Comparison of ENCODE assay signal across 14 cellular contexts in genomic region chr4:82463221-82463620, GRCh38. TPM values are rescaled to one million over a fixed set of nuclear protein-coding genes. Genes with fewer than 3 reads are reported as not detected.
DNase-seq lines count a peak whose midpoint lies in the region; ATAC-seq and TF ChIP-seq lines count a peak whose summit lies in the region.
"Had no signal": no experiment of that assay in that cellular context is flagged by ENCODE, and none has a peak within 500 bp of the region (broad histone marks: within the 10 kb centered on the region; RNA-seq: fewer than 3 reads in every experiment).

No MANE protein-coding gene starts in this region.

- no peak overlapping the region for H3K23ac ChIP-seq in mesendoderm (ENCODE audit: low read length)

- no peak overlapping the region for H3K4me2 ChIP-seq in mesendoderm (ENCODE audit: low read length)

- no peaks in the 10 kb centered on the region for H3K4me1 Mint-ChIP-seq in Calu3 (ENCODE audit: low read depth, unreplicated experiment)
- peaks cover 5% of the 10 kb centered on the region for H3K4me1 Mint-ChIP-seq in activated T-helper 17 cell treated with anti-CD3 and anti-CD28 coated beads, Interleukin-2, amount 50 U/mL, for 72 hours
- H3K4me1 Mint-ChIP-seq in activated CD4-positive, alpha-beta memory T cell treated with anti-CD3 and anti-CD28 coated beads, Interleukin-2, amount 10 ng/mL, durations not matched to agents 7 days and 5 days: no peaks in the 10 kb centered on the region
- H3K4me1 Mint-ChIP-seq: CD8-positive, alpha-beta memory T cell had no signal

- no peaks in the 10 kb centered on the region for H3K79me1 ChIP-seq in mesendoderm (ENCODE audit: low read length)

- H3K4me1 ChIP-seq in mesendoderm (ENCODE audit: control insufficient read depth, low read depth, low read length) (no peaks in the 10 kb centered on the region), uterus (no peaks in the 10 kb centered on the region)

- no peak overlapping the region for H3K9ac ChIP-seq in mesendoderm (ENCODE audit: low read length)

- peaks cover 7% of the 10 kb centered on the region for H3K36me3 Mint-ChIP-seq in Calu3 (ENCODE audit: insufficient read depth, unreplicated experiment)
- H3K36me3 Mint-ChIP-seq in activated T-helper 17 cell treated with anti-CD3 and anti-CD28 coated beads, Interleukin-2, amount 50 U/mL, for 72 hours (ENCODE audit: low read depth): peaks cover 77% of the 10 kb centered on the region
- peaks cover 48% of the 10 kb centered on the region for H3K36me3 Mint-ChIP-seq in activated CD4-positive, alpha-beta memory T cell treated with anti-CD3 and anti-CD28 coated beads, Interleukin-2, amount 10 ng/mL, durations not matched to agents 7 days and 5 days (ENCODE audit: low read depth)

- H4K8ac ChIP-seq in mesendoderm (ENCODE audit: low read depth, low read length): no peak overlapping the region

- H3K9me3 Mint-ChIP-seq in Calu3 (ENCODE audit: low read depth, unreplicated experiment): no peaks in the 10 kb centered on the region
- no peaks in the 10 kb centered on the region for H3K9me3 Mint-ChIP-seq in activated T-helper 17 cell treated with anti-CD3 and anti-CD28 coated beads, Interleukin-2, amount 50 U/mL, for 72 hours
- no peaks in the 10 kb centered on the region for H3K9me3 Mint-ChIP-seq in activated CD4-positive, alpha-beta memory T cell treated with anti-CD3 and anti-CD28 coated beads, Interleukin-2, amount 10 ng/mL, durations not matched to agents 7 days and 5 days
- H3K9me3 Mint-ChIP-seq: CD8-positive, alpha-beta memory T cell had no signal

- POLR2A ChIA-PET in activated CD4-positive, alpha-beta memory T cell treated with anti-CD3 and anti-CD28 coated beads, Interleukin-2, amount 10 ng/mL, durations not matched to agents 7 days and 5 days (lab: Charles Lee): no interaction called here

- intact Hi-C loops in Calu3 (cut with micrococcal nuclease; ENCODE audit: unreplicated experiment) (loop anchor here (5.0 to 10.0 kb wide), 2 partner anchors 272 to 339 kb away; no protein-coding TSS in a partner anchor), uterus (cut with DNase I; ENCODE audit: low total_unique reads) (no loop called here)

- peak overlapping the region; percentile 14 for H3K4me3 Mint-ChIP-seq in Calu3 (ENCODE audit: low read depth, unreplicated experiment)
- H3K4me3 Mint-ChIP-seq in activated T-helper 17 cell treated with anti-CD3 and anti-CD28 coated beads, Interleukin-2, amount 50 U/mL, for 72 hours: no peak overlapping the region
- no peak overlapping the region for H3K4me3 Mint-ChIP-seq in activated CD4-positive, alpha-beta memory T cell treated with anti-CD3 and anti-CD28 coated beads, Interleukin-2, amount 10 ng/mL, durations not matched to agents 7 days and 5 days
- H3K4me3 Mint-ChIP-seq: CD14-positive monocyte; CD8-positive, alpha-beta memory T cell; H9 had no signal

- DNase-seq in Calu3 (no peak), mesendoderm (no peak), uterus (no peak), NCI-H187 treated with DMSO at 0.1 percent for 48 hours (lab: John Stamatoyannopoulos, UW) (no peak)
- no peak for DNase-seq in activated CD4-positive, alpha-beta memory T cell treated with anti-CD3 and anti-CD28 coated beads, Interleukin-2, amount 10 ng/mL, durations not matched to agents 7 days and 5 days
- no peak for DNase-seq in stimulated activated CD4-positive, alpha-beta T cell treated with anti-CD3 and anti-CD28 coated beads, Interleukin-4, amount 100 ng/mL, for 4 hours
- DNase-seq: BE2C; Caco-2; CD8-positive, alpha-beta memory T cell; DMS53; GOT3; H9 had no signal

- H3K4ac ChIP-seq in mesendoderm (ENCODE audit: low read depth, low read length): no peak overlapping the region

- WGBS in mesendoderm (ENCODE audit: extremely low coverage, insufficient coverage, low lambda C conversion rate): no CpG with 5 or more reads among the region's 1 CpG

- H2BK5ac ChIP-seq in mesendoderm (ENCODE audit: low read length): no peak overlapping the region

- ATAC-seq in activated T-helper 17 cell treated with anti-CD3 and anti-CD28 coated beads, Interleukin-2, amount 50 U/mL, for 72 hours (replicated peaks): no peak

- H3K56ac ChIP-seq in mesendoderm (ENCODE audit: low read length): peak overlapping the region; percentile 43

- no peaks in the 10 kb centered on the region for H3K27me3 Mint-ChIP-seq in Calu3 (ENCODE audit: unreplicated experiment)
- H3K27me3 Mint-ChIP-seq in activated T-helper 17 cell treated with anti-CD3 and anti-CD28 coated beads, Interleukin-2, amount 50 U/mL, for 72 hours: no peaks in the 10 kb centered on the region
- no peaks in the 10 kb centered on the region for H3K27me3 Mint-ChIP-seq in activated CD4-positive, alpha-beta memory T cell treated with anti-CD3 and anti-CD28 coated beads, Interleukin-2, amount 10 ng/mL, durations not matched to agents 7 days and 5 days

- H4K5ac ChIP-seq in mesendoderm (ENCODE audit: low read length): no peak overlapping the region

- H3K4me3 ChIP-seq in mesendoderm (ENCODE audit: low read length) (no peak overlapping the region), uterus (no peak overlapping the region)

- no peak for TF ChIP-seq POLR2A in uterus (IDR thresholded peaks at IDR 0.05)

- H3K27ac ChIP-seq in mesendoderm (ENCODE audit: low read depth, low read length): no peak overlapping the region
- H3K27ac ChIP-seq in uterus: peak overlapping the region; percentile 13 to 34

- no peaks in the 10 kb centered on the region for H3K9me3 ChIP-seq in uterus
- H3K9me3 ChIP-seq: BE2C, Caco-2 had no signal

- CTCF ChIA-PET in Calu3 (lab: Charles Lee): interaction anchor here (1.1 kb wide), 1 partner anchor 248 kb away, joined by 3 read pairs; no protein-coding TSS in a partner anchor
- CTCF ChIA-PET in activated CD4-positive, alpha-beta memory T cell treated with anti-CD3 and anti-CD28 coated beads, Interleukin-2, amount 10 ng/mL, durations not matched to agents 7 days and 5 days (lab: Charles Lee): interaction anchor here (1.0 to 4.6 kb wide), 5 partner anchors 10 to 280 kb away, joined by 3 to 23 read pairs (median 7); no protein-coding TSS in a partner anchor

- no peak overlapping the region for H3K18ac ChIP-seq in mesendoderm (ENCODE audit: low read length)

- no peak overlapping the region for H2BK15ac ChIP-seq in mesendoderm (replicated peaks; ENCODE audit: low read depth)

- H3K27me3 ChIP-seq in mesendoderm (ENCODE audit: insufficient read depth, low read length, poor library complexity) (no peaks in the 10 kb centered on the region), uterus (no peaks in the 10 kb centered on the region)
- H3K27me3 ChIP-seq: BE2C had no signal

- no peaks in the 10 kb centered on the region for H3K79me2 ChIP-seq in mesendoderm (ENCODE audit: control insufficient read depth, insufficient read depth, low read length)

- H2BK120ac ChIP-seq in mesendoderm (ENCODE audit: low read depth, low read length): no peak overlapping the region

- H3K27ac Mint-ChIP-seq in Calu3 (ENCODE audit: unreplicated experiment): no peak overlapping the region
- H3K27ac Mint-ChIP-seq in activated T-helper 17 cell treated with anti-CD3 and anti-CD28 coated beads, Interleukin-2, amount 50 U/mL, for 72 hours: peak overlapping the region; percentile 0
- no peak overlapping the region for H3K27ac Mint-ChIP-seq in activated CD4-positive, alpha-beta memory T cell treated with anti-CD3 and anti-CD28 coated beads, Interleukin-2, amount 10 ng/mL, durations not matched to agents 7 days and 5 days
- H3K27ac Mint-ChIP-seq: CD14-positive monocyte had no signal

- H3K36me3 ChIP-seq in mesendoderm (ENCODE audit: control insufficient read depth, insufficient read depth, low read length) (peaks cover 1% of the 10 kb centered on the region), uterus (no peaks in the 10 kb centered on the region)

- H2AK5ac ChIP-seq in mesendoderm (ENCODE audit: low read length): no peak overlapping the region

- no TSS peak for BruUV-seq in Calu3 (replicated peaks; lab: Mats Ljungman, UMichigan)

- TF ChIP-seq CTCF in Calu3 (IDR thresholded peaks at IDR 0.05; ENCODE audit: unreplicated experiment) (no peak), uterus (IDR thresholded peaks at IDR 0.05) (no peak)

RNA-seq across cellular contexts. Expression of gene ENOPH1, which starts 32.8 kb away (rescaled TPM):
- 43.3 and 43.6 TPM in 2 replicates for total RNA-seq in Calu3 (2022)
- total RNA-seq in activated T-helper 17 cell treated with anti-CD3 and anti-CD28 coated beads, Interleukin-2, amount 50 U/mL, for 72 hours: 10 to 100 TPM; 48.0 to 61.1 TPM
- 65.7 TPM for polyA plus RNA-seq in mesendoderm (2013, experiment 1 of 2)
- 66.6 TPM for polyA plus RNA-seq in mesendoderm (2013, experiment 2 of 2)
- total RNA-seq in uterus: 10 to 100 TPM; 20.5 to 40.2 (median 28.3) TPM
- 10 to 100 TPM; 35.4 to 36.1 TPM for total RNA-seq in activated CD4-positive, alpha-beta memory T cell treated with anti-CD3 and anti-CD28 coated beads, Interleukin-2, amount 10 ng/mL, durations not matched to agents 7 days and 5 days

RNA-seq across cellular contexts. Expression of gene HNRNPDL, which starts 33.0 kb away (rescaled TPM):
- total RNA-seq in Calu3 (2022) (180 and 198 TPM in 2 replicates), uterus (100 to 1,000 TPM; 149 to 313 (median 248) TPM)
- total RNA-seq in activated T-helper 17 cell treated with anti-CD3 and anti-CD28 coated beads, Interleukin-2, amount 50 U/mL, for 72 hours: 100 to 1,000 TPM; 158 to 260 TPM
- 533 TPM for polyA plus RNA-seq in mesendoderm (2013, experiment 1 of 2)
- 528 TPM for polyA plus RNA-seq in mesendoderm (2013, experiment 2 of 2)
- 100 to 1,000 TPM; 291 to 295 TPM for total RNA-seq in activated CD4-positive, alpha-beta memory T cell treated with anti-CD3 and anti-CD28 coated beads, Interleukin-2, amount 10 ng/mL, durations not matched to agents 7 days and 5 days
